Comparison of ENCODE assay signal across 1 cellular context in genomic region chr5:10353241-10354047, GRCh38.
TF ChIP-seq lines count a peak whose summit lies in the region.

TSS of gene MARCHF6 (plus strand) at chr5:10353695. CDS start at chr5:10353899, 204 bp downstream.

TF ChIP-seq in K562, 482 proteins besides CTCF, POLR2A, EP300 and RAD21 (continued from another document and continues in another):
- TF ChIP-seq MNT (conservative IDR thresholded peaks at IDR 0.05) (peak; percentile 91 to 97), KAT8 (IDR thresholded peaks at IDR 0.05; ENCODE audit: low read depth) (no peak), TOE1 (IDR thresholded peaks at IDR 0.05; ENCODE audit: borderline replicate concordance) (peak; percentile 74; the same call in 1 of the 2 replicates), TOE1 (CRISPR knock-in tag; IDR thresholded peaks at IDR 0.05; ENCODE audit: borderline replicate concordance, low read depth) (peak; percentile 57; the same call in 1 of the 2 replicates), ZBTB49 (CRISPR knock-in tag; IDR thresholded peaks at IDR 0.05; ENCODE audit: borderline replicate concordance) (0 out of 2 replicates have a peak, but pooled peaks have one; percentile 88), RBM14 (IDR thresholded peaks at IDR 0.05; ENCODE audit: borderline replicate concordance, insufficient read depth, low read depth, low read length) (0 out of 2 replicates have a peak, but pooled peaks have one; percentile 90), NR4A1 (CRISPR knock-in tag; IDR thresholded peaks at IDR 0.05) (peak; percentile 24; the same call in 1 of the 2 replicates), NR4A1 (tag; IDR thresholded peaks at IDR 0.05) (0 out of 2 replicates have a peak, but pooled peaks have one; percentile 25), SOX6 (IDR thresholded peaks at IDR 0.05) (0 out of 2 replicates have a peak, but pooled peaks have one; percentile 22), TFAM (CRISPR knock-in tag; conservative IDR thresholded peaks at IDR 0.05) (no peak), MAFK (IDR thresholded peaks at IDR 0.05; ENCODE audit: low read length) (no peak), THRB (CRISPR knock-in tag; conservative IDR thresholded peaks at IDR 0.05) (peak; percentile 82), MYBL2 (IDR thresholded peaks at IDR 0.05; ENCODE audit: low read depth) (no peak), MYBL2 (CRISPR knock-in tag; IDR thresholded peaks at IDR 0.05; ENCODE audit: borderline replicate concordance) (no peak), PTRF (tag; IDR thresholded peaks at IDR 0.05) (no peak), TBP (optimal IDR thresholded peaks at IDR 0.05; ENCODE audit: low read depth, low read length) (peak; percentile 90), NFIC (IDR thresholded peaks at IDR 0.05) (peak; percentile 39), ARHGAP35 (IDR thresholded peaks at IDR 0.05; ENCODE audit: partially characterized antibody) (peak; percentile 10), TEAD2 (tag; IDR thresholded peaks at IDR 0.05) (no peak), RREB1 (CRISPR knock-in tag; IDR thresholded peaks at IDR 0.05) (no peak), FIP1L1 (IDR thresholded peaks at IDR 0.05; ENCODE audit: low read depth, low read length, poor library complexity, severe bottlenecking) (peak; percentile 90), PYGO2 (tag; IDR thresholded peaks at IDR 0.05) (no peak), CHD1 (IDR thresholded peaks at IDR 0.05; ENCODE audit: low read length) (peak; percentile 87), ZBTB1 (CRISPR knock-in tag; IDR thresholded peaks at IDR 0.05; ENCODE audit: borderline replicate concordance, low read depth) (peak; percentile 40; the same call in 1 of the 2 replicates), ZNF354B (CRISPR knock-in tag; IDR thresholded peaks at IDR 0.05) (no peak), ZNF318 (IDR thresholded peaks at IDR 0.05; ENCODE audit: borderline replicate concordance in 1 of 2, low read depth in 1 of 2) (no peak; a peak in 1 of 4 replicates), PTBP1 (IDR thresholded peaks at IDR 0.05; ENCODE audit: low read depth, low read length) (no peak), CCNT2 (IDR thresholded peaks at IDR 0.05; ENCODE audit: borderline replicate concordance, extremely low read depth, insufficient read length, low read depth, low read length) (peak; percentile 87), CHD4 (IDR thresholded peaks at IDR 0.05; ENCODE audit: insufficient read depth, insufficient replicate concordance, low read depth, low read length, poor library complexity, severe bottlenecking) (no peak), NFE2L1 (tag; IDR thresholded peaks at IDR 0.05; ENCODE audit: borderline replicate concordance, low read depth) (no peak), HMGN3 (IDR thresholded peaks at IDR 0.05; ENCODE audit: borderline replicate concordance, extremely low read depth, insufficient read length, low read depth, low read length) (peak; percentile 90), ZNF512 (tag; IDR thresholded peaks at IDR 0.05) (no peak), GTF2F1 (IDR thresholded peaks at IDR 0.05; ENCODE audit: low read depth, low read length) (peak; percentile 53; the same call in 1 of the 2 replicates)
